ENCODE assay signal across 19 cellular contexts in genomic region chr1:244496186-244496585, GRCh38.
"Had no signal": no experiment of that assay in that cellular context is flagged by ENCODE, and none has a peak within 500 bp of the region (broad histone marks: within the 10 kb centered on the region; RNA-seq: fewer than 3 reads in every experiment).

No MANE protein-coding gene starts in this region.

- H3K9me3 Mint-ChIP-seq: activated naive CD4-positive, alpha-beta T cell treated with anti-CD3 and anti-CD28 coated beads, Interleukin-2, amount 50 U/mL, for 24 hours; natural killer cell had no signal

- H3K27ac ChIP-seq: adrenal gland, dorsolateral prefrontal cortex, gastrocnemius medialis, neutrophil, pancreas, suprapubic skin, transverse colon, uterus had no signal

- H3K36me3 Mint-ChIP-seq: activated naive CD4-positive, alpha-beta T cell treated with anti-CD3 and anti-CD28 coated beads, Interleukin-2, amount 50 U/mL, for 24 hours; natural killer cell had no signal

- H3K27me3 Mint-ChIP-seq: activated naive CD4-positive, alpha-beta T cell treated with anti-CD3 and anti-CD28 coated beads, Interleukin-2, amount 50 U/mL, for 24 hours; stimulated activated naive CD8-positive, alpha-beta T cell treated with anti-CD3 and anti-CD28 coated beads, Interleukin-15, amount 100 ng/mL, for 72 hours had no signal

- H3K4me3 Mint-ChIP-seq: activated naive CD4-positive, alpha-beta T cell treated with anti-CD3 and anti-CD28 coated beads, Interleukin-2, amount 50 U/mL, for 24 hours; natural killer cell; stimulated activated naive CD8-positive, alpha-beta T cell treated with anti-CD3 and anti-CD28 coated beads, Interleukin-15, amount 100 ng/mL, for 72 hours; T-helper 1 cell treated with Interleukin-12 subunit alpha and Interleukin-12 subunit beta and Interleukin-4 antibody, amounts not matched to agents 30 μg/mL and 1 μg/mL, for 36 hours had no signal

- H3K4me1 ChIP-seq: adrenal gland, gastrocnemius medialis, pancreas, suprapubic skin, transverse colon, uterus had no signal

- H3K27me3 ChIP-seq: adrenal gland, dorsolateral prefrontal cortex, gastrocnemius medialis, neutrophil, pancreas, suprapubic skin, transverse colon, uterus had no signal

- H3K27ac Mint-ChIP-seq: activated naive CD4-positive, alpha-beta T cell treated with anti-CD3 and anti-CD28 coated beads, Interleukin-2, amount 50 U/mL, for 24 hours; natural killer cell; stimulated activated naive CD8-positive, alpha-beta T cell treated with anti-CD3 and anti-CD28 coated beads, Interleukin-15, amount 100 ng/mL, for 72 hours; T-helper 1 cell treated with Interleukin-12 subunit alpha and Interleukin-12 subunit beta and Interleukin-4 antibody, amounts not matched to agents 30 μg/mL and 1 μg/mL, for 36 hours had no signal

- H3K36me3 ChIP-seq: adrenal gland, gastrocnemius medialis, neutrophil, pancreas, suprapubic skin, transverse colon, uterus had no signal

- ATAC-seq: gastrocnemius medialis; natural killer cell; pancreas; sciatic nerve; stimulated activated naive CD8-positive, alpha-beta T cell treated with anti-CD3 and anti-CD28 coated beads, Interleukin-15, amount 100 ng/mL, for 72 hours had no signal

- H3K9me3 ChIP-seq: adrenal gland, neutrophil, pancreas, transverse colon, uterus had no signal

- H3K4me3 ChIP-seq: adrenal gland, dorsolateral prefrontal cortex, gastrocnemius medialis, pancreas, smooth muscle cell, suprapubic skin, transverse colon, uterus had no signal

- DNase-seq: activated CD4-positive, CD25-positive, alpha-beta regulatory T cell treated with anti-CD3 and anti-CD28 coated beads, Interleukin-2, amount 50 U/mL, for 72 hours; activated gamma-delta T cell; dorsolateral prefrontal cortex; erythroblast; gastrocnemius medialis; head of caudate nucleus; natural killer cell; pancreas; stimulated activated CD4-positive, alpha-beta T cell treated with anti-CD3 and anti-CD28 coated beads, Interleukin-4, amount 100 ng/mL, for 1 hour; stimulated activated naive CD8-positive, alpha-beta T cell treated with anti-CD3 and anti-CD28 coated beads, Interleukin-15, amount 100 ng/mL, for 72 hours; transverse colon; uterus had no signal

- H3K4me1 Mint-ChIP-seq: activated naive CD4-positive, alpha-beta T cell treated with anti-CD3 and anti-CD28 coated beads, Interleukin-2, amount 50 U/mL, for 24 hours; natural killer cell; stimulated activated naive CD8-positive, alpha-beta T cell treated with anti-CD3 and anti-CD28 coated beads, Interleukin-15, amount 100 ng/mL, for 72 hours had no signal
